31 cellular contexts compared by ENCODE assay signal in the genomic region with DNA sequence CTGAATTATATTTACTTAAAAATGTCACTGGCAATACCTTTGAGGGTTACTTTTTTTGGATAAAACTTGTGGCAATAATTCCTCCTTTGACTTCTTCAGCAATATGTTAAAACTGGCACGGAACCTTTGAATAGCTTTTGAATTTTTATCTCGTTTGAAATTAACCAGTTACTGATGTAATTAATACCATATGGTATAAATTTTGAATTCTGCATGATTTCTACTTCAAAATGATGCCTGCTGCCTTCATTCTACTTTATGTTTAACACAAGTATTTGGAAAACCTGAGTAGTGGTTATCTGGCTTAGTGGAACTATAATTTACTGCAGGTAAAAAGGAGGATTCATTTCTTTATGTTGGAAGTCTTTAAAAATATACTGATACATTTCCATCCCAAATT.
"Had no signal": no experiment of that assay in that cellular context is flagged by ENCODE, and none has a peak within 500 bp of the region (broad histone marks: within the 10 kb centered on the region; RNA-seq: fewer than 3 reads in every experiment).

No MANE protein-coding gene starts in this region.

- H3K4me3 Mint-ChIP-seq: activated CD4-positive, alpha-beta T cell treated with anti-CD3 and anti-CD28 coated beads, Interleukin-2, amount 10 ng/mL, durations not matched to agents 24 days and 14 days; activated CD8-positive, alpha-beta memory T cell treated with anti-CD3 and anti-CD28 coated beads, Interleukin-2, amount 10 ng/mL, durations not matched to agents 7 days and 5 days; activated naive CD8-positive, alpha-beta T cell treated with anti-CD3 and anti-CD28 coated beads, Interleukin-2, amount 50 U/mL, for 24 hours; activated T-cell treated with anti-CD3 and anti-CD28 coated beads, Interleukin-2, amount 50 U/mL, for 24 hours; activated T-helper 1 cell treated with anti-CD3 and anti-CD28 coated beads, Interleukin-12 subunit alpha, Interleukin-12 subunit beta, Interleukin-2, Interleukin-4 antibody, amounts not matched to agents 30 ng/mL and 10 ng/mL and 1 ng/mL, durations not matched to agents 14 hours and 24 hours and 36 hours; T-helper 17 cell; WTC11 had no signal

- H3K27ac ChIP-seq: body of pancreas, RWPE1, SJSA1 had no signal

- H3K36me3 Mint-ChIP-seq: WTC11 had no signal

- H3K36me3 ChIP-seq: ascending aorta had no signal

- H3K9me3 ChIP-seq: ascending aorta, body of pancreas, SJSA1 had no signal

- DNase-seq: activated CD4-positive, alpha-beta T cell treated with anti-CD3 and anti-CD28 coated beads, Interleukin-2, amount 10 ng/mL, durations not matched to agents 24 days and 14 days; activated CD4-positive, alpha-beta T cell treated with anti-CD3 and anti-CD28 coated beads, Interleukin-2, amount 50 U/mL, for 48 hours; activated CD4-positive, CD25-positive, alpha-beta regulatory T cell treated with anti-CD3 and anti-CD28 coated beads, Interleukin-2, amount 50 U/mL, for 72 hours; activated CD8-positive, alpha-beta memory T cell treated with anti-CD3 and anti-CD28 coated beads, Interleukin-2, amount 10 ng/mL, durations not matched to agents 7 days and 5 days; activated effector memory CD4-positive, alpha-beta T cell treated with Interleukin-2 at 50 U/mL for 16 hours; activated naive CD4-positive, alpha-beta T cell; activated naive CD8-positive, alpha-beta T cell treated with anti-CD3 and anti-CD28 coated beads, Interleukin-2, amount 50 U/mL, for 24 hours; activated T-cell treated with anti-CD3 and anti-CD28 coated beads, Interleukin-2, amount 50 U/mL, for 24 hours; amniotic stem cell; body of pancreas; Karpas-422; NCI-H1048; NCI-H146; NCI-H2029; NCI-H2107; NCI-H345; NCI-H510A; NCI-H526 treated with DMSO at 0.1 percent for 48 hours; NCI-H82; OCI-M1; SHP77; T-helper 17 cell; T-helper 9 cell had no signal

- H3K27me3 Mint-ChIP-seq: activated CD4-positive, alpha-beta T cell treated with anti-CD3 and anti-CD28 coated beads, Interleukin-2, amount 10 ng/mL, durations not matched to agents 24 days and 14 days; activated CD8-positive, alpha-beta memory T cell treated with anti-CD3 and anti-CD28 coated beads, Interleukin-2, amount 10 ng/mL, durations not matched to agents 7 days and 5 days; activated naive CD8-positive, alpha-beta T cell treated with anti-CD3 and anti-CD28 coated beads, Interleukin-2, amount 50 U/mL, for 24 hours; activated T-cell treated with anti-CD3 and anti-CD28 coated beads, Interleukin-2, amount 50 U/mL, for 24 hours; T-helper 17 cell had no signal

- H3K27ac Mint-ChIP-seq: activated CD4-positive, alpha-beta T cell treated with anti-CD3 and anti-CD28 coated beads, Interleukin-2, amount 10 ng/mL, durations not matched to agents 24 days and 14 days; activated CD8-positive, alpha-beta memory T cell treated with anti-CD3 and anti-CD28 coated beads, Interleukin-2, amount 10 ng/mL, durations not matched to agents 7 days and 5 days; activated naive CD4-positive, alpha-beta T cell treated with anti-CD3 and anti-CD28 coated beads, Interleukin-2, amount 50 U/mL, for 72 hours; activated naive CD8-positive, alpha-beta T cell treated with anti-CD3 and anti-CD28 coated beads, Interleukin-2, amount 50 U/mL, for 24 hours; activated T-cell treated with anti-CD3 and anti-CD28 coated beads, Interleukin-2, amount 50 U/mL, for 24 hours; activated T-helper 1 cell treated with anti-CD3 and anti-CD28 coated beads, Interleukin-12 subunit alpha, Interleukin-12 subunit beta, Interleukin-2, Interleukin-4 antibody, amounts not matched to agents 30 ng/mL and 10 ng/mL and 1 ng/mL, durations not matched to agents 14 hours and 24 hours and 36 hours; T-helper 17 cell; WTC11 had no signal

- ATAC-seq: activated CD8-positive, alpha-beta memory T cell treated with anti-CD3 and anti-CD28 coated beads, Interleukin-2, amount 10 ng/mL, durations not matched to agents 7 days and 5 days; activated naive CD4-positive, alpha-beta T cell treated with anti-CD3 and anti-CD28 coated beads, Interleukin-2, amount 50 U/mL, for 72 hours; activated naive CD8-positive, alpha-beta T cell treated with anti-CD3 and anti-CD28 coated beads, Interleukin-2, amount 50 U/mL, for 24 hours; body of pancreas; K562; Panc1; T-helper 17 cell had no signal

- H3K27me3 ChIP-seq: ascending aorta, body of pancreas had no signal

- H3K4me3 ChIP-seq: ascending aorta, body of pancreas, K562, SJSA1 had no signal

- H3K9me3 Mint-ChIP-seq: activated CD4-positive, alpha-beta T cell treated with anti-CD3 and anti-CD28 coated beads, Interleukin-2, amount 10 ng/mL, durations not matched to agents 24 days and 14 days; activated naive CD8-positive, alpha-beta T cell treated with anti-CD3 and anti-CD28 coated beads, Interleukin-2, amount 50 U/mL, for 24 hours; activated T-cell treated with anti-CD3 and anti-CD28 coated beads, Interleukin-2, amount 50 U/mL, for 24 hours; activated T-helper 1 cell treated with anti-CD3 and anti-CD28 coated beads, Interleukin-12 subunit alpha, Interleukin-12 subunit beta, Interleukin-2, Interleukin-4 antibody, amounts not matched to agents 30 ng/mL and 10 ng/mL and 1 ng/mL, durations not matched to agents 14 hours and 24 hours and 36 hours had no signal
